Comparison of ENCODE assay signal across 10 cellular contexts in the genomic region with DNA sequence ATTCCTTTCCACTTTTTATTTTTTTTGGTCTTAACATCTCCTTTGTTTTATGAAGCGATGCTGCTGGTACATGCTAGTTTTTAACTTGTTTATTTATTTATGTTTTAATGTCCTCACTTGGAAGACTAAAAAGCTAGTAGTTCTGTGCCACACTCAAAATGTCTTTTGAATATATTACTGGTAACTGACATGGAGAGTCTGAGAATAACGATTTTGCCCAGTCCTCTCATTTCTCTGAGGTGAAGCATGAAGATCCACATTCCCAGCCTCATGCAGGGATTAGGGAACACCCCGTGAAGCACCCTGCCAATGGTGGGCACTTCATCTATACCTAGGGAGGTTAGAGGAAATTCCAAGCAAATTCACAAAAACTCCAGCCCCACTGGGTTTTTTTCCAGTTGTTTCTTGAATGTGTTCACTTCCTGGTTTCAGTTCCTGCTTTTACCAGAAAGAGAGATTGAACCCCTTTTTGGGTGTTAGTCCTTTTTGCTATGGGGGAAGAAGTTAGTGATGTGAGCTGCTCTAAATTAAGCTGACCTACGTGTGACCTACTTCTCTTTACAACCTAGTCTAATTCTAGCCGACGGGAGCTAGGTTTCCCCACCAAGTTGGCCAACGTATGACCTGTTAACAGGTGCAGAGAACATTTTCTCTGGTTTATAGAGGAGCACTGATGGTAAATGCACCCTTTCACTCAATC.
DNase-seq lines count a peak whose midpoint lies in the region; ATAC-seq, FAIRE-seq and TF ChIP-seq lines count a peak whose summit lies in the region.
"Had no signal": no experiment of that assay in that cellular context is flagged by ENCODE, and none has a peak within 500 bp of the region (broad histone marks: within the 10 kb centered on the region; RNA-seq: fewer than 3 reads in every experiment).

No MANE protein-coding gene starts in this region.

- peaks cover 0 to 2% (median 0%) of the 10 kb centered on the region in 4 donors for H3K4me1 ChIP-seq in esophagus muscularis mucosa

- 74% methylated on average over 7 of the region's 7 CpGs for WGBS in esophagus muscularis mucosa

- H3K27ac ChIP-seq in esophagus muscularis mucosa (replicated peaks in 1 of 4), result no peak overlapping the region

- CTCF ChIA-PET in activated B cell treated with CpG ODN at 0.5 μM for 24 hours (lab: Charles Lee), result interaction anchor here (0.7 to 1.0 kb wide), 3 partner anchors 8 to 1455 kb away, joined by 3 to 4 read pairs (median 4); no protein-coding TSS in a partner anchor

- no peaks in the 10 kb centered on the region for H3K36me3 ChIP-seq in esophagus muscularis mucosa

- POLR2A ChIA-PET in activated B cell treated with CpG ODN at 0.5 μM for 24 hours (lab: Charles Lee), result interaction anchor here (0.9 to 1.3 kb wide), 3 partner anchors 172 to 727 kb away, joined by 3 read pairs; no protein-coding TSS in a partner anchor

- FAIRE-seq in GM12891 (lab: Jason Lieb, UNC), result peak; percentile 98

- H3K27me3 Mint-ChIP-seq in activated B cell treated with CpG ODN at 0.5 μM for 24 hours, result no peaks in the 10 kb centered on the region
- no peaks in the 10 kb centered on the region for H3K27me3 Mint-ChIP-seq in activated T-helper 2 cell treated with anti-CD3 and anti-CD28 coated beads, Interferon-gamma antibody, Interleukin-2, Interleukin-4, amounts not matched to agents 10 μg/mL and 5 μg/mL and 100 μg/mL, durations not matched to agents 14 hours and 24 hours and 36 hours (ENCODE audit: low read depth)

- no peaks in the 10 kb centered on the region for H3K27me3 ChIP-seq in esophagus muscularis mucosa

- DNase-seq in GM12891 (ENCODE audit: insufficient read length, low spot score) (peak; percentile 59), activated B cell treated with CpG ODN at 0.5 μM for 24 hours (no peak), esophagus muscularis mucosa (ENCODE audit: extremely low spot score) (no peak), activated T-cell treated with anti-CD3 and anti-CD28 coated beads for 4 hours (no peak), omental fat pad (ENCODE audit: low spot score) (no peak)
- DNase-seq in activated T-helper 2 cell treated with anti-CD3 and anti-CD28 coated beads, Interferon-gamma antibody, Interleukin-2, Interleukin-4, amounts not matched to agents 10 μg/mL and 5 μg/mL and 100 μg/mL, durations not matched to agents 14 hours and 24 hours and 36 hours (ENCODE audit: low spot score), result no peak
- DNase-seq: endodermal cell had no signal

- H3K4me1 Mint-ChIP-seq in activated B cell treated with CpG ODN at 0.5 μM for 24 hours, result peaks cover 64% of the 10 kb centered on the region
- no peaks in the 10 kb centered on the region for H3K4me1 Mint-ChIP-seq in activated T-helper 2 cell treated with anti-CD3 and anti-CD28 coated beads, Interferon-gamma antibody, Interleukin-2, Interleukin-4, amounts not matched to agents 10 μg/mL and 5 μg/mL and 100 μg/mL, durations not matched to agents 14 hours and 24 hours and 36 hours (ENCODE audit: low read depth)
- H3K4me1 Mint-ChIP-seq: endodermal cell, mesothelial cell of epicardium had no signal

- no peaks in the 10 kb centered on the region for H3K9me3 ChIP-seq in esophagus muscularis mucosa

- intact Hi-C loops in activated B cell treated with CpG ODN at 0.5 μM for 24 hours (cut with micrococcal nuclease), result loop anchor here (1.0 to 5.0 kb wide), 4 partner anchors 18 to 396 kb away; a partner anchor contains a TSS
- intact Hi-C loops in esophagus muscularis mucosa (cut with DNase I), result no loop called here
- intact Hi-C loops in activated T-helper 2 cell treated with anti-CD3 and anti-CD28 coated beads, Interferon-gamma antibody, Interleukin-2, Interleukin-4, amounts not matched to agents 10 μg/mL and 5 μg/mL and 100 μg/mL, durations not matched to agents 14 hours and 24 hours and 36 hours (cut with micrococcal nuclease), result no loop called here

- no peak for TF ChIP-seq EP300 in esophagus muscularis mucosa (IDR thresholded peaks at IDR 0.05)

- peak; percentile 92 for ATAC-seq in GM21360 (IDR thresholded peaks at IDR 0.05; ENCODE audit: unreplicated experiment)
- peak; percentile 93 for ATAC-seq in HG03175 (IDR thresholded peaks at IDR 0.05; ENCODE audit: unreplicated experiment)
- peak; percentile 91 for ATAC-seq in activated B cell treated with CpG ODN at 0.5 μM for 24 hours (ENCODE audit: low read depth)
- no peak for ATAC-seq in omental fat pad (ENCODE audit: low FRiP score)

- peak overlapping the region; percentile 72 for H3K27ac Mint-ChIP-seq in activated B cell treated with CpG ODN at 0.5 μM for 24 hours
- no peak overlapping the region for H3K27ac Mint-ChIP-seq in activated T-helper 2 cell treated with anti-CD3 and anti-CD28 coated beads, Interferon-gamma antibody, Interleukin-2, Interleukin-4, amounts not matched to agents 10 μg/mL and 5 μg/mL and 100 μg/mL, durations not matched to agents 14 hours and 24 hours and 36 hours
- H3K27ac Mint-ChIP-seq: endodermal cell, mesothelial cell of epicardium had no signal

- TF ChIP-seq CTCF in activated B cell treated with CpG ODN at 0.5 μM for 24 hours (IDR thresholded peaks at IDR 0.05), result no peak
- no peak for TF ChIP-seq CTCF in esophagus muscularis mucosa (IDR thresholded peaks at IDR 0.05)
- TF ChIP-seq CTCF in omental fat pad (IDR thresholded peaks at IDR 0.05), result no peak

- H3K4me3 Mint-ChIP-seq in activated B cell treated with CpG ODN at 0.5 μM for 24 hours, result peak overlapping the region; percentile 38
- no peak overlapping the region for H3K4me3 Mint-ChIP-seq in activated T-helper 2 cell treated with anti-CD3 and anti-CD28 coated beads, Interferon-gamma antibody, Interleukin-2, Interleukin-4, amounts not matched to agents 10 μg/mL and 5 μg/mL and 100 μg/mL, durations not matched to agents 14 hours and 24 hours and 36 hours (ENCODE audit: low read depth)
- H3K4me3 Mint-ChIP-seq: endodermal cell, mesothelial cell of epicardium had no signal

- H3K4me3 ChIP-seq in esophagus muscularis mucosa, result no peak overlapping the region

- no peak for TF ChIP-seq POLR2A in GM12891 (IDR thresholded peaks at IDR 0.05; ENCODE audit: low read depth, low read length)
- TF ChIP-seq POLR2A in esophagus muscularis mucosa (IDR thresholded peaks at IDR 0.05; ENCODE audit: low read depth), result no peak

- no peaks in the 10 kb centered on the region for H3K36me3 Mint-ChIP-seq in activated B cell treated with CpG ODN at 0.5 μM for 24 hours (ENCODE audit: low read depth)
- H3K36me3 Mint-ChIP-seq in activated T-helper 2 cell treated with anti-CD3 and anti-CD28 coated beads, Interferon-gamma antibody, Interleukin-2, Interleukin-4, amounts not matched to agents 10 μg/mL and 5 μg/mL and 100 μg/mL, durations not matched to agents 14 hours and 24 hours and 36 hours (ENCODE audit: low read depth), result no peaks in the 10 kb centered on the region
- H3K36me3 Mint-ChIP-seq: mesothelial cell of epicardium had no signal

- H3K9me3 Mint-ChIP-seq in activated B cell treated with CpG ODN at 0.5 μM for 24 hours, result no peaks in the 10 kb centered on the region
- H3K9me3 Mint-ChIP-seq in activated T-helper 2 cell treated with anti-CD3 and anti-CD28 coated beads, Interferon-gamma antibody, Interleukin-2, Interleukin-4, amounts not matched to agents 10 μg/mL and 5 μg/mL and 100 μg/mL, durations not matched to agents 14 hours and 24 hours and 36 hours, result no peaks in the 10 kb centered on the region
- H3K9me3 Mint-ChIP-seq: endodermal cell, mesothelial cell of epicardium had no signal

TF ChIP-seq in GM12891, 5 proteins besides CTCF, POLR2A, EP300 and RAD21:
- TF ChIP-seq POU2F2 (IDR thresholded peaks at IDR 0.05; ENCODE audit: low read depth, low read length) (no peak), SPI1 (IDR thresholded peaks at IDR 0.05; ENCODE audit: low read depth, low read length) (peak; percentile 100)
